In the genomic region with DNA sequence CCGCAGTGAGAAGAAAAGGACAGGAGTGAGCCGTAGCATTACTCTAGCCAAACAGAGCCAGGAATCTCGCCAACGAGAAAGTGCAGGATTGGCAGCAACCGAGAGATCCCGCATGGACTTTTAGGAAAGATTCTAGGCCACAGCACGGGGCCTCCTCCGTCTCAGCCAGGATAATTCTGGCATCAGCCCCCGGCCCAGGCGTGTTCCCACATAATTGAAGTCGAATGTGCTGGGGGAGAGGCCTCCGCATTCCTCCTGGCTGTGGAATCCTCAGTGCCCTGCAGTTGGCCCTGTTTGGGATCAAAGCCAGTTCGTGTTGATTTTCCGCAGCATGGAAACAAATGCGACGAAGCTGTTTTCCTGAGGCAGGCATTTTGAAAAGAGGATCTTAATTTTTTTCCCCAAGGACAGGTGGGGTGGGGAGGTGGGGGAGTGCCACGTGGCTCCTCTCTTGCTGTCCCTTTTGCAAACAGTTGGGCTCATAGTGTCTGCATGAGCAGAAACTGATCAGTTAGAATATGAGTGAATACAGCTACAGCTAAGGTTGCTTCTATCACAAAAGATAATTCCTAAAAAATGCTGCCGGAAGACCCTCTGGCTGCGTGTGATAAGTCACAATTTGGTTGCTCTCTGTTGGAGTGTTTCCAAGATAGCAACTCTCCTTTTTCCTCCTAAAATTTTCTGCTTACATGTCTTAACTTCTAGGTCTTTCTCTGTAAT, we compare ENCODE assay signal across 8 cellular contexts. TPM values are rescaled to one million over a fixed set of nuclear protein-coding genes. Genes with fewer than 3 reads are reported as not detected.
DNase-seq lines count a peak whose midpoint lies in the region; ATAC-seq and TF ChIP-seq lines count a peak whose summit lies in the region.

No MANE protein-coding gene starts in this region.

- POLR2A ChIA-PET in activated CD4-positive, alpha-beta memory T cell treated with anti-CD3 and anti-CD28 coated beads for 36 hours (lab: Charles Lee): interaction anchor here (0.6 kb wide), 1 partner anchor 19 kb away, joined by 4 read pairs; no protein-coding TSS in a partner anchor

- no peaks in the 10 kb centered on the region for H3K9me3 Mint-ChIP-seq in activated CD4-positive, alpha-beta memory T cell treated with anti-CD3 and anti-CD28 coated beads for 36 hours

- no peaks in the 10 kb centered on the region for H3K4me1 ChIP-seq in esophagus (ENCODE audit: control insufficient read depth in 2 of 2, insufficient read depth in 2 of 2, low read length in 1 of 2)
- H3K4me1 ChIP-seq in testis: peaks cover 46% of the 10 kb centered on the region

- intact Hi-C loops in testis (cut with DNase I; ENCODE audit: low total_unique reads): no loop called here
- intact Hi-C loops in activated CD4-positive, alpha-beta memory T cell treated with anti-CD3 and anti-CD28 coated beads for 36 hours (cut with micrococcal nuclease): no loop called here

- WGBS in esophagus, 2 donors: 16 to 39% methylated on average over 19 of the region's 19 CpGs
- 24 to 36% methylated on average over 19 of the region's 19 CpGs for WGBS in testis, 2 donors

- no peak overlapping the region for H3K4me3 Mint-ChIP-seq in activated CD4-positive, alpha-beta memory T cell treated with anti-CD3 and anti-CD28 coated beads for 36 hours

- no peaks in the 10 kb centered on the region for H3K27me3 ChIP-seq in esophagus (ENCODE audit: control insufficient read depth in 1 of 2, insufficient read depth in 2 of 2, low read length in 2 of 2)
- H3K27me3 ChIP-seq in testis: no peaks in the 10 kb centered on the region

- H3K27ac ChIP-seq in esophagus (ENCODE audit: low read depth in 2 of 2, low read length in 1 of 2): peak overlapping the region; percentile 66 to 79
- H3K27ac ChIP-seq in testis: peak overlapping the region; percentile 67 to 85

- no peaks in the 10 kb centered on the region for H3K4me1 Mint-ChIP-seq in activated CD4-positive, alpha-beta memory T cell treated with anti-CD3 and anti-CD28 coated beads for 36 hours (ENCODE audit: low read depth)

- H3K4me3 ChIP-seq in esophagus (ENCODE audit: low read depth in 1 of 2, low read length in 2 of 2) (no peak overlapping the region), testis (no peak overlapping the region)

- H3K9me3 ChIP-seq in esophagus (ENCODE audit: control insufficient read depth in 2 of 2, insufficient read depth in 1 of 2, low read depth in 1 of 2, low read length in 1 of 2) (no peaks in the 10 kb centered on the region), testis (no peaks in the 10 kb centered on the region)

- TF ChIP-seq CTCF in testis (IDR thresholded peaks at IDR 0.05): no peak

- H3K27me3 Mint-ChIP-seq in activated CD4-positive, alpha-beta memory T cell treated with anti-CD3 and anti-CD28 coated beads for 36 hours: no peaks in the 10 kb centered on the region

- H3K36me3 ChIP-seq in esophagus (ENCODE audit: control insufficient read depth in 2 of 2, insufficient read depth in 2 of 2, low read length in 1 of 2): no peaks in the 10 kb centered on the region
- H3K36me3 ChIP-seq in testis (ENCODE audit: low read depth, missing control alignments): no peaks in the 10 kb centered on the region

- no peak for TF ChIP-seq POLR2A in testis (IDR thresholded peaks at IDR 0.05)

- ATAC-seq in HG03045 (IDR thresholded peaks at IDR 0.05; ENCODE audit: unreplicated experiment) (no peak), GM21825 (IDR thresholded peaks at IDR 0.05; ENCODE audit: unreplicated experiment) (no peak)

- DNase-seq in NCI-H2227 (lab: John Stamatoyannopoulos, UW; ENCODE audit: unreplicated experiment): peak; percentile 20
- DNase-seq in medulla oblongata (ENCODE audit: extremely low spot score): peak; percentile 74
- peak; percentile 87 for DNase-seq in testis
- no peak for DNase-seq in SK-N-DZ (ENCODE audit: low spot score)
- no peak for DNase-seq in activated CD4-positive, alpha-beta memory T cell treated with anti-CD3 and anti-CD28 coated beads for 36 hours

- CTCF ChIA-PET in activated CD4-positive, alpha-beta memory T cell treated with anti-CD3 and anti-CD28 coated beads for 36 hours (lab: Charles Lee): no interaction called here

- H3K27ac Mint-ChIP-seq in activated CD4-positive, alpha-beta memory T cell treated with anti-CD3 and anti-CD28 coated beads for 36 hours: no peak overlapping the region

- peaks cover 5% of the 10 kb centered on the region for H3K36me3 Mint-ChIP-seq in activated CD4-positive, alpha-beta memory T cell treated with anti-CD3 and anti-CD28 coated beads for 36 hours

RNA-seq across cellular contexts. Expression of a gene that starts 37.3 kb away (rescaled TPM):
- polyA plus RNA-seq in esophagus: 10 to 100 TPM; 10.0 to 18.0 TPM
- 100 to 1,000 TPM; 145 to 165 TPM for total RNA-seq in testis
- 61.4 TPM for polyA plus RNA-seq in testis (ENCODE audit: insufficient read depth, low read depth, low replicate concordance)
- polyA plus RNA-seq in SK-N-DZ (2014; cell fraction: cytosol; rRNA removed): 17.5 and 33.5 TPM in 2 replicates
- polyA plus RNA-seq in SK-N-DZ (2014; cell fraction: nucleus; rRNA removed): 42.0 and 53.1 TPM in 2 replicates
- 10 to 100 TPM; 38.2 to 39.4 TPM for total RNA-seq in activated CD4-positive, alpha-beta memory T cell treated with anti-CD3 and anti-CD28 coated beads for 36 hours

RNA-seq across cellular contexts. Expression of a gene that starts 49.4 kb away (rescaled TPM):
- 1 to 10 TPM; 7.6 to 8.5 TPM for polyA plus RNA-seq in esophagus
- 10 to 100 TPM; 71.4 to 99.1 TPM for total RNA-seq in testis
- 167 TPM for polyA plus RNA-seq in testis (ENCODE audit: insufficient read depth, low read depth, low replicate concordance)
- polyA plus RNA-seq in SK-N-DZ (2014; cell fraction: cytosol; rRNA removed): 20.8 and 25.7 TPM in 2 replicates
- 12.8 and 14.5 TPM in 2 replicates for polyA plus RNA-seq in SK-N-DZ (2014; cell fraction: nucleus; rRNA removed)
- total RNA-seq in activated CD4-positive, alpha-beta memory T cell treated with anti-CD3 and anti-CD28 coated beads for 36 hours: 10 to 100 TPM; 16.8 to 18.0 TPM

RNA-seq across cellular contexts. Expression of a gene that starts 49.5 kb away (rescaled TPM):
- polyA plus RNA-seq in esophagus (10 to 100 TPM in 1 of 2 donors, 1 to 10 TPM in 1; 8.2 to 18.3 TPM), testis (ENCODE audit: insufficient read depth, low read depth, low replicate concordance) (35.2 TPM)
- 10 to 100 TPM; 58.2 to 65.7 TPM for total RNA-seq in testis
- 17.5 and 21.2 TPM in 2 replicates for polyA plus RNA-seq in SK-N-DZ (2014; cell fraction: cytosol; rRNA removed)
- polyA plus RNA-seq in SK-N-DZ (2014; cell fraction: nucleus; rRNA removed): 60.5 and 112 TPM in 2 replicates
- total RNA-seq in activated CD4-positive, alpha-beta memory T cell treated with anti-CD3 and anti-CD28 coated beads for 36 hours: 10 to 100 TPM; 22.5 to 24.2 TPM

Comparison
In these comparisons a context has a peak if more than half of its experiments do, and no peak if none do; other contexts are left out.
1. DNase-seq: peak in NCI-H2227 (single experiment), medulla oblongata (single experiment) and testis (single experiment); none in SK-N-DZ (single experiment) and activated CD4-positive, alpha-beta memory T cell treated with anti-CD3 and anti-CD28 coated beads for 36 hours (single experiment).